21 cellular contexts compared by ENCODE assay signal in the genomic region with DNA sequence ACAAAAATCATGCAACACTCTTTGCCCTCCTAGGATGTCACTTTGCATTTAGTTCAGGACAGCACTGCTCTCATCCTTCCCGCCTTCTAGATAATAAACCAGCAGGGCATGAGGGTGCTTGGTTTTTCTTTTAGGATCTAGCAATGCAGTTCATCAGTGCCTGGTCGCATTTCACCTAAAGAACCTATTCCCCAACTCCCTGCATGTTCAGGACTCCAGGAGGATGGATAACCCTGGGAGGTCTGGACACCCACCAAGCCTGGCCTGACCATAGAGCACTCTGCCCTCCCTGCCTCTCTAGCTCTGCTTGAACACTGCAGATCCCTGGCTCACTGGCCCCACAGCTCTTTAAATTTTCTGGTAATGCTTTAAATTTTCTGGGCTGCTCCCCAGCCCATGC. TPM values are rescaled to one million over a fixed set of nuclear protein-coding genes. Genes with fewer than 3 reads are reported as not detected.
DNase-seq lines count a peak whose midpoint lies in the region; ATAC-seq, FAIRE-seq and TF ChIP-seq lines count a peak whose summit lies in the region.
"Had no signal": no experiment of that assay in that cellular context is flagged by ENCODE, and none has a peak within 500 bp of the region (broad histone marks: within the 10 kb centered on the region; RNA-seq: fewer than 3 reads in every experiment).

No MANE protein-coding gene starts in this region.

- no peaks in the 10 kb centered on the region for H3K9me3 Mint-ChIP-seq in activated CD8-positive, alpha-beta T cell treated with anti-CD3 and anti-CD28 coated beads, Interleukin-2, amount 10 ng/mL, durations not matched to agents 7 days and 5 days (ENCODE audit: insufficient read depth)
- no peaks in the 10 kb centered on the region for H3K9me3 Mint-ChIP-seq in activated CD8-positive, alpha-beta T cell treated with anti-CD3 and anti-CD28 coated beads for 36 hours
- H3K9me3 Mint-ChIP-seq in astrocyte (ENCODE audit: unreplicated experiment) (no peaks in the 10 kb centered on the region), neural crest cell (no peaks in the 10 kb centered on the region)
- H3K9me3 Mint-ChIP-seq: CD8-positive, alpha-beta memory T cell; GM23338; HFFc6 had no signal

- CTCF ChIA-PET in activated CD8-positive, alpha-beta T cell treated with anti-CD3 and anti-CD28 coated beads, Interleukin-2, amount 10 ng/mL, durations not matched to agents 7 days and 5 days (lab: Charles Lee) = interaction anchor here (1.1 to 2.4 kb wide), 2 partner anchors 19 to 117 kb away, joined by 6 to 7 read pairs; a partner anchor contains a TSS
- CTCF ChIA-PET in activated CD8-positive, alpha-beta T cell treated with anti-CD3 and anti-CD28 coated beads for 36 hours (lab: Charles Lee) = no interaction called here
- CTCF ChIA-PET in HEK293 (lab: Yijun Ruan, JAX) = interaction anchor here (0.9 to 1.1 kb wide), 2 partner anchors 15 to 105 kb away, joined by 3 to 6 read pairs; no protein-coding TSS in a partner anchor

- peaks cover 66% of the 10 kb centered on the region for H3K79me2 ChIP-seq in astrocyte (ENCODE audit: insufficient read depth, low read length)

- peaks cover 32% of the 10 kb centered on the region for H4K20me1 ChIP-seq in astrocyte (ENCODE audit: insufficient read depth, low read length)
- H4K20me1 ChIP-seq: BLaER1 treated with 17β-estradiol and CSF1 and Interleukin-3, amounts not matched to agents 10 nM and 100 nM had no signal

- H3K27me3 ChIP-seq in astrocyte (ENCODE audit: insufficient read depth, low read length) = no peaks in the 10 kb centered on the region

- H3K36me3 ChIP-seq in HEK293 (ENCODE audit: control insufficient read depth in 2 of 2, insufficient read depth in 1 of 2, low read length in 2 of 2) (no peaks in the 10 kb centered on the region), astrocyte (ENCODE audit: insufficient read depth, low read length) (no peaks in the 10 kb centered on the region)
- H3K36me3 ChIP-seq: BLaER1 treated with 17β-estradiol and CSF1 and Interleukin-3, amounts not matched to agents 10 nM and 100 nM had no signal

- H2AFZ ChIP-seq in astrocyte (ENCODE audit: low read depth, low read length) = no peak overlapping the region
- H2AFZ ChIP-seq: GM23338 had no signal

- no peak overlapping the region for H3K4me3 Mint-ChIP-seq in activated CD8-positive, alpha-beta T cell treated with anti-CD3 and anti-CD28 coated beads, Interleukin-2, amount 10 ng/mL, durations not matched to agents 7 days and 5 days
- H3K4me3 Mint-ChIP-seq in activated CD8-positive, alpha-beta T cell treated with anti-CD3 and anti-CD28 coated beads for 36 hours = no peak overlapping the region
- peak overlapping the region; percentile 76 for H3K4me3 Mint-ChIP-seq in astrocyte (ENCODE audit: unreplicated experiment)
- peak overlapping the region; percentile 27 for H3K4me3 Mint-ChIP-seq in neural crest cell
- H3K4me3 Mint-ChIP-seq: B cell, GM23338 had no signal

- peaks cover 66% of the 10 kb centered on the region for H3K4me1 Mint-ChIP-seq in activated CD8-positive, alpha-beta T cell treated with anti-CD3 and anti-CD28 coated beads, Interleukin-2, amount 10 ng/mL, durations not matched to agents 7 days and 5 days (ENCODE audit: low read depth)
- H3K4me1 Mint-ChIP-seq in activated CD8-positive, alpha-beta T cell treated with anti-CD3 and anti-CD28 coated beads for 36 hours (ENCODE audit: low read depth) = peaks cover 43% of the 10 kb centered on the region
- H3K4me1 Mint-ChIP-seq in astrocyte (ENCODE audit: low read depth, unreplicated experiment) (peaks cover 28% of the 10 kb centered on the region), neural crest cell (peaks cover 35% of the 10 kb centered on the region)

- no peak overlapping the region for H3K9ac ChIP-seq in astrocyte (ENCODE audit: low read length)
- H3K9ac ChIP-seq: BLaER1 treated with 17β-estradiol and CSF1 and Interleukin-3, amounts not matched to agents 10 nM and 100 nM had no signal

- FAIRE-seq in astrocyte (lab: Jason Lieb, UNC) = no peak
- FAIRE-seq: G401.6, H54, HTR-8/SVneo had no signal

- no peak for ATAC-seq in activated CD8-positive, alpha-beta T cell treated with anti-CD3 and anti-CD28 coated beads, Interleukin-2, amount 10 ng/mL, durations not matched to agents 7 days and 5 days
- no peak for ATAC-seq in activated CD8-positive, alpha-beta T cell treated with anti-CD3 and anti-CD28 coated beads for 36 hours
- no peak for ATAC-seq in HG03108 (IDR thresholded peaks at IDR 0.05; ENCODE audit: unreplicated experiment)
- ATAC-seq: GM23338 had no signal

- POLR2A ChIA-PET in activated CD8-positive, alpha-beta T cell treated with anti-CD3 and anti-CD28 coated beads, Interleukin-2, amount 10 ng/mL, durations not matched to agents 7 days and 5 days (lab: Charles Lee) = interaction anchor here (0.6 kb wide), 1 partner anchor 535 kb away, joined by 3 read pairs; no protein-coding TSS in a partner anchor
- POLR2A ChIA-PET in activated CD8-positive, alpha-beta T cell treated with anti-CD3 and anti-CD28 coated beads for 36 hours (lab: Charles Lee) = no interaction called here
- POLR2A ChIA-PET in HEK293 (lab: Yijun Ruan, JAX) = no interaction called here

- no peaks in the 10 kb centered on the region; the same call in 1 of the 2 replicates for H3K9me3 ChIP-seq in HEK293 (ENCODE audit: control insufficient read depth, insufficient read depth, low read depth, low read length)
- H3K9me3 ChIP-seq in astrocyte (ENCODE audit: insufficient read depth, low read depth, low read length) = no peaks in the 10 kb centered on the region

- peak overlapping the region; percentile 22 for H3K4me2 ChIP-seq in astrocyte (ENCODE audit: low read length)
- H3K4me2 ChIP-seq: BLaER1 treated with 17β-estradiol and CSF1 and Interleukin-3, amounts not matched to agents 10 nM and 100 nM; GM23338 had no signal

- no peak for DNase-seq in activated CD8-positive, alpha-beta T cell treated with anti-CD3 and anti-CD28 coated beads, Interleukin-2, amount 10 ng/mL, durations not matched to agents 7 days and 5 days
- no peak for DNase-seq in activated CD8-positive, alpha-beta T cell treated with anti-CD3 and anti-CD28 coated beads for 36 hours
- DNase-seq in astrocyte (ENCODE audit: low read depth) = no peak
- no peak for DNase-seq in neural crest cell (ENCODE audit: low read depth, low spot score)
- DNase-seq in activated CD8-positive, alpha-beta memory T cell treated with anti-CD3 and anti-CD28 coated beads, Interleukin-2, amount 50 U/mL, for 4 hours = no peak
- no peak for DNase-seq in SHP77 treated with DMSO at 0.1 percent for 48 hours (lab: John Stamatoyannopoulos, UW)
- DNase-seq: 8988T; CD8-positive, alpha-beta memory T cell; COR-L47; DMS 273 treated with DMSO at 0.1 percent for 48 hours; DMS53; HCEC 1CT; HFFc6 had no signal

- peaks cover 51% of the 10 kb centered on the region for H3K36me3 Mint-ChIP-seq in activated CD8-positive, alpha-beta T cell treated with anti-CD3 and anti-CD28 coated beads, Interleukin-2, amount 10 ng/mL, durations not matched to agents 7 days and 5 days (ENCODE audit: low read depth)
- H3K36me3 Mint-ChIP-seq in activated CD8-positive, alpha-beta T cell treated with anti-CD3 and anti-CD28 coated beads for 36 hours (ENCODE audit: low read depth) = peaks cover 5% of the 10 kb centered on the region
- peaks cover 12% of the 10 kb centered on the region for H3K36me3 Mint-ChIP-seq in astrocyte (ENCODE audit: low read depth, unreplicated experiment)
- H3K36me3 Mint-ChIP-seq in neural crest cell (ENCODE audit: low read depth) = peaks cover 3% of the 10 kb centered on the region

- H3K27me3 Mint-ChIP-seq in activated CD8-positive, alpha-beta T cell treated with anti-CD3 and anti-CD28 coated beads, Interleukin-2, amount 10 ng/mL, durations not matched to agents 7 days and 5 days (ENCODE audit: low read depth) = no peaks in the 10 kb centered on the region
- H3K27me3 Mint-ChIP-seq in activated CD8-positive, alpha-beta T cell treated with anti-CD3 and anti-CD28 coated beads for 36 hours = no peaks in the 10 kb centered on the region
- H3K27me3 Mint-ChIP-seq in astrocyte (ENCODE audit: low read depth, unreplicated experiment) (no peaks in the 10 kb centered on the region), neural crest cell (ENCODE audit: low read depth) (no peaks in the 10 kb centered on the region)
- H3K27me3 Mint-ChIP-seq: B cell had no signal

- TF ChIP-seq CTCF in activated CD8-positive, alpha-beta T cell treated with anti-CD3 and anti-CD28 coated beads for 36 hours (IDR thresholded peaks at IDR 0.05) = no peak
- no peak for TF ChIP-seq CTCF in HEK293 (tag by site-specific recombination; IDR thresholded peaks at IDR 0.05)
- TF ChIP-seq CTCF in astrocyte (IDR thresholded peaks at IDR 0.05; ENCODE audit: insufficient read depth, low read depth, low read length) = no peak
- no peak for TF ChIP-seq CTCF in neural crest cell (conservative IDR thresholded peaks at IDR 0.05)

- H3K4me1 ChIP-seq in HEK293 (ENCODE audit: control insufficient read depth, insufficient read depth, low read length) (peaks cover 14% of the 10 kb centered on the region), astrocyte (ENCODE audit: insufficient read depth, low read length) (peaks cover 14% of the 10 kb centered on the region)

- peak overlapping the region; percentile 51 for H3K27ac Mint-ChIP-seq in activated CD8-positive, alpha-beta T cell treated with anti-CD3 and anti-CD28 coated beads, Interleukin-2, amount 10 ng/mL, durations not matched to agents 7 days and 5 days
- no peak overlapping the region for H3K27ac Mint-ChIP-seq in activated CD8-positive, alpha-beta T cell treated with anti-CD3 and anti-CD28 coated beads for 36 hours
- H3K27ac Mint-ChIP-seq in astrocyte (ENCODE audit: unreplicated experiment) (peak overlapping the region; percentile 21), neural crest cell (ENCODE audit: unreplicated experiment) (no peak overlapping the region)
- H3K27ac Mint-ChIP-seq: B cell, GM23338, HFFc6 had no signal

- intact Hi-C loops in activated CD8-positive, alpha-beta T cell treated with anti-CD3 and anti-CD28 coated beads for 36 hours (cut with micrococcal nuclease) = no loop called here

- H3K27ac ChIP-seq in HEK293 (ENCODE audit: extremely low read depth, low read depth, low read length) (no peak overlapping the region), astrocyte (ENCODE audit: low read depth, low read length) (no peak overlapping the region)
- H3K27ac ChIP-seq: BLaER1 treated with 17β-estradiol and CSF1 and Interleukin-3, amounts not matched to agents 10 nM and 100 nM had no signal

- no peak overlapping the region for H3K4me3 ChIP-seq in HEK293 (ENCODE audit: low read depth, low read length)
- H3K4me3 ChIP-seq in astrocyte (ENCODE audit: insufficient read depth, low read depth, low read length) = no peak overlapping the region
- H3K4me3 ChIP-seq: BLaER1 treated with 17β-estradiol and CSF1 and Interleukin-3, amounts not matched to agents 10 nM and 100 nM; GM23338 had no signal

RNA-seq across cellular contexts. Expression of a gene that starts 2.6 kb away (rescaled TPM):
- 10 to 100 TPM; 11.2 to 12.4 TPM for total RNA-seq in activated CD8-positive, alpha-beta T cell treated with anti-CD3 and anti-CD28 coated beads, Interleukin-2, amount 10 ng/mL, durations not matched to agents 7 days and 5 days
- 1 to 10 TPM; 5.1 to 6.3 TPM for total RNA-seq in activated CD8-positive, alpha-beta T cell treated with anti-CD3 and anti-CD28 coated beads for 36 hours
- 39.3 and 52.5 TPM in 2 replicates for total RNA-seq in astrocyte
- total RNA-seq in neural crest cell = 15.1 and 17.5 TPM in 2 replicates

RNA-seq across cellular contexts. Expression of a gene that starts 18.9 kb away (rescaled TPM):
- 10 to 100 TPM; 56.2 to 56.3 TPM for total RNA-seq in activated CD8-positive, alpha-beta T cell treated with anti-CD3 and anti-CD28 coated beads, Interleukin-2, amount 10 ng/mL, durations not matched to agents 7 days and 5 days
- total RNA-seq in activated CD8-positive, alpha-beta T cell treated with anti-CD3 and anti-CD28 coated beads for 36 hours = 10 to 100 TPM; 39.9 to 41.8 TPM
- total RNA-seq in astrocyte (1.5 and 2.7 TPM in 2 replicates), neural crest cell (9.3 and 10.0 TPM in 2 replicates)

RNA-seq across cellular contexts. Expression of a gene that starts 56.3 kb away (rescaled TPM):
- 10 to 100 TPM; 40.0 to 50.1 TPM for total RNA-seq in activated CD8-positive, alpha-beta T cell treated with anti-CD3 and anti-CD28 coated beads, Interleukin-2, amount 10 ng/mL, durations not matched to agents 7 days and 5 days
- 100 to 1,000 TPM in 1 of 2 experiments, 10 to 100 TPM in 1; 95.8 to 106 TPM for total RNA-seq in activated CD8-positive, alpha-beta T cell treated with anti-CD3 and anti-CD28 coated beads for 36 hours
- total RNA-seq in astrocyte = 0.25 and 0.75 TPM in 2 replicates
- 17.6 and 20.2 TPM in 2 replicates for total RNA-seq in neural crest cell
- total RNA-seq: GM23338 had no signal

Comparison
In these comparisons a context has a peak if more than half of its experiments do, and no peak if none do; other contexts are left out.
1. H3K27ac Mint-ChIP-seq: peak in activated CD8-positive, alpha-beta T cell treated with anti-CD3 and anti-CD28 coated beads, Interleukin-2, amount 10 ng/mL, durations not matched to agents 7 days and 5 days (single experiment) and astrocyte (single experiment); none in activated CD8-positive, alpha-beta T cell treated with anti-CD3 and anti-CD28 coated beads for 36 hours (single experiment) and neural crest cell (single experiment).
2. H3K4me3 Mint-ChIP-seq: peak in astrocyte (single experiment) and neural crest cell (single experiment); none in activated CD8-positive, alpha-beta T cell treated with anti-CD3 and anti-CD28 coated beads, Interleukin-2, amount 10 ng/mL, durations not matched to agents 7 days and 5 days (single experiment) and activated CD8-positive, alpha-beta T cell treated with anti-CD3 and anti-CD28 coated beads for 36 hours (single experiment).
3. RNA of a gene that starts 56.3 kb away (total RNA-seq): 95.8 to 106 TPM in activated CD8-positive, alpha-beta T cell treated with anti-CD3 and anti-CD28 coated beads for 36 hours, 40.0 to 50.1 TPM in activated CD8-positive, alpha-beta T cell treated with anti-CD3 and anti-CD28 coated beads, Interleukin-2, amount 10 ng/mL, durations not matched to agents 7 days and 5 days and 17.6 to 20.2 TPM in neural crest cell; 0.25 to 0.75 TPM in astrocyte; every median in the first group is over 10 times any median in the second.